8 cellular contexts compared by ENCODE assay signal in the genomic region with DNA sequence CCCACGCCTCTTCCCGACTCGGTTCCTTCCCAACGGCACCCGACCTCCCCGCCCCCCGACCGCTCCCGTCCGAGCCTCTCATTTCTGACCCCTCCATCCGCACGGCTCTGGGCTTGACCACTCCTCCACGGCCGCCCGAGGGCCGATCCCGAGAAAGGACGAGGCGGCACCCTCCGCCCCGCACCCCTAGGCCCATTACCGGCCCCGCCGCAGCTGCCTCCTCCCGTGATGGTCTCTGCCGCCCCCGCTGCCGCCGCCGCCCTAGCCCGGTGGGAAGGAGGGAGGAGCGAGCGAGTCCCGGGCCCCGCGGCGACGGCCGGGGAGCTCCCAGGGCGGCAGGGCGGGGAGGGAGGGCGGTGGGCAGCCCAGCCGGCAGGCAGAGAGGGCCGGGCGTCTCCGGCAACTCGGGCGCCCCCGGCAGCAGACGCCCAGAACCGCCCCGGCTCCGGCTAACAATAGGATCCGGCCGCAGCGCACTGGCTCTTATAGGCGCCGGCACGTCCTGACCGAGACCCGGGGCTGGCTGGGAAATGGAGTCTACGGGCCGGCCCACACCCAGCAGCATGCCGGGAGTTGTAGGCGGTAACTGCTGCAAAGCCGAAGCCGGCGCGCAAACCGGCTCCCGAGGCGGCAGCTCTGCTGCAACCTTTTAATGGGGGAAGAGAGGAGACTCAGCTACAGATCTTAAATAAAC.
DNase-seq lines count a peak whose midpoint lies in the region; FAIRE-seq and TF ChIP-seq lines count a peak whose summit lies in the region.

A gene with protein sequence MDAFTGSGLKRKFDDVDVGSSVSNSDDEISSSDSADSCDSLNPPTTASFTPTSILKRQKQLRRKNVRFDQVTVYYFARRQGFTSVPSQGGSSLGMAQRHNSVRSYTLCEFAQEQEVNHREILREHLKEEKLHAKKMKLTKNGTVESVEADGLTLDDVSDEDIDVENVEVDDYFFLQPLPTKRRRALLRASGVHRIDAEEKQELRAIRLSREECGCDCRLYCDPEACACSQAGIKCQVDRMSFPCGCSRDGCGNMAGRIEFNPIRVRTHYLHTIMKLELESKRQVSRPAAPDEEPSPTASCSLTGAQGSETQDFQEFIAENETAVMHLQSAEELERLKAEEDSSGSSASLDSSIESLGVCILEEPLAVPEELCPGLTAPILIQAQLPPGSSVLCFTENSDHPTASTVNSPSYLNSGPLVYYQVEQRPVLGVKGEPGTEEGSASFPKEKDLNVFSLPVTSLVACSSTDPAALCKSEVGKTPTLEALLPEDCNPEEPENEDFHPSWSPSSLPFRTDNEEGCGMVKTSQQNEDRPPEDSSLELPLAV (minus strand): TSS at position 457 of the 694 bp plus-strand sequence. CDS start 7,035 bp downstream, outside the sequence.

- H3K4me3 ChIP-seq in Loucy (ENCODE audit: low read length, poor library complexity, severe bottlenecking) (peak within 1 kb of the TSS; percentile 99), fibroblast of pulmonary artery (replicated peaks; ENCODE audit: low read depth, low read length) (peak within 1 kb of the TSS; percentile 90)

- peaks cover 30% of the 10 kb centered on the region for H3K4me1 ChIP-seq in Loucy (ENCODE audit: insufficient read depth, low read length, poor library complexity, severe bottlenecking)

- peaks cover 36% of the 10 kb centered on the region for H3K4me1 Mint-ChIP-seq in nephron
- H3K4me1 Mint-ChIP-seq in stimulated activated naive CD8-positive, alpha-beta T cell treated with anti-CD3 and anti-CD28 coated beads, Interleukin-15, Interleukin-2, amounts not matched to agents 100 ng/mL and 50 ng/mL, for 24 hours (ENCODE audit: low read depth), result peaks cover 45% of the 10 kb centered on the region

- FAIRE-seq in H54 (lab: Jason Lieb, UNC), result peak; percentile 30

- DNase-seq in ELF-1 (ENCODE audit: low read depth, low spot score) (peak; percentile 99), H54 (ENCODE audit: insufficient read length, low spot score) (peak; percentile 94), fibroblast of pulmonary artery (ENCODE audit: low read depth) (peak; percentile 97)
- peak; percentile 87 for DNase-seq in activated T-helper 9 cell treated with anti-CD3 and anti-CD28 coated beads, Interleukin-2, amount 50 U/mL, for 16 hours (ENCODE audit: low read depth)

- H3K27me3 Mint-ChIP-seq in nephron (ENCODE audit: low read depth), result no peaks in the 10 kb centered on the region
- no peaks in the 10 kb centered on the region for H3K27me3 Mint-ChIP-seq in stimulated activated naive CD8-positive, alpha-beta T cell treated with anti-CD3 and anti-CD28 coated beads, Interleukin-15, Interleukin-2, amounts not matched to agents 100 ng/mL and 50 ng/mL, for 24 hours

- peaks cover 24% of the 10 kb centered on the region for H4K20me1 ChIP-seq in Loucy (ENCODE audit: insufficient read depth, low read length, poor library complexity, severe bottlenecking)

- peak within 1 kb of the TSS; percentile 97 for H3K4me2 ChIP-seq in Loucy (ENCODE audit: low read depth, low read length, poor library complexity, severe bottlenecking)

- no peaks in the 10 kb centered on the region for H3K9me3 Mint-ChIP-seq in nephron
- H3K9me3 Mint-ChIP-seq in stimulated activated naive CD8-positive, alpha-beta T cell treated with anti-CD3 and anti-CD28 coated beads, Interleukin-15, Interleukin-2, amounts not matched to agents 100 ng/mL and 50 ng/mL, for 24 hours, result no peaks in the 10 kb centered on the region

- H3K36me3 Mint-ChIP-seq in nephron (ENCODE audit: low read depth), result peaks cover 20% of the 10 kb centered on the region
- peaks cover 6% of the 10 kb centered on the region for H3K36me3 Mint-ChIP-seq in stimulated activated naive CD8-positive, alpha-beta T cell treated with anti-CD3 and anti-CD28 coated beads, Interleukin-15, Interleukin-2, amounts not matched to agents 100 ng/mL and 50 ng/mL, for 24 hours (ENCODE audit: low read depth)

- H3K9me3 ChIP-seq in Loucy (ENCODE audit: insufficient read depth, low read depth, low read length), result no peaks in the 10 kb centered on the region

- H3K27ac Mint-ChIP-seq in nephron, result peak within 1 kb of the TSS; percentile 85 to 98 (median 97)
- peak within 1 kb of the TSS; percentile 92 for H3K27ac Mint-ChIP-seq in stimulated activated naive CD8-positive, alpha-beta T cell treated with anti-CD3 and anti-CD28 coated beads, Interleukin-15, Interleukin-2, amounts not matched to agents 100 ng/mL and 50 ng/mL, for 24 hours

- H3K27me3 ChIP-seq in Loucy (ENCODE audit: insufficient read depth, low read length, poor library complexity, severe bottlenecking), result peaks cover 5% of the 10 kb centered on the region

- H2AFZ ChIP-seq in Loucy (ENCODE audit: low read length), result peak within 1 kb of the TSS; percentile 99

- H3K79me2 ChIP-seq in Loucy (ENCODE audit: insufficient read depth, low read length), result peaks cover 38% of the 10 kb centered on the region

- TF ChIP-seq CTCF in Loucy (conservative IDR thresholded peaks at IDR 0.05; ENCODE audit: low read length) (no peak), fibroblast of pulmonary artery (IDR thresholded peaks at IDR 0.05; ENCODE audit: low read length, missing control alignments) (no peak), nephron (IDR thresholded peaks at IDR 0.05; ENCODE audit: unreplicated experiment in 3 of 3) (no peak)

- no peaks in the 10 kb centered on the region for H3K36me3 ChIP-seq in Loucy (ENCODE audit: insufficient read depth, low read length)

- TF ChIP-seq POLR2A in H54 (IDR thresholded peaks at IDR 0.05; ENCODE audit: low read depth, low read length) (peak; percentile 98), Raji (IDR thresholded peaks at IDR 0.05; ENCODE audit: insufficient read depth, low read depth, low read length) (peak; percentile 97)

- H3F3A ChIP-seq in Loucy (ENCODE audit: low read depth), result peaks cover under 1% of the 10 kb centered on the region; the same call in 1 of the 2 replicates

- peak within 1 kb of the TSS; percentile 99 for H3K9ac ChIP-seq in Loucy (ENCODE audit: low read depth, low read length, poor library complexity, severe bottlenecking)

- peak within 1 kb of the TSS; percentile 89 to 97 (median 95) for H3K4me3 Mint-ChIP-seq in nephron
- peak within 1 kb of the TSS; percentile 93 for H3K4me3 Mint-ChIP-seq in stimulated activated naive CD8-positive, alpha-beta T cell treated with anti-CD3 and anti-CD28 coated beads, Interleukin-15, Interleukin-2, amounts not matched to agents 100 ng/mL and 50 ng/mL, for 24 hours

- H3K9me2 ChIP-seq in Loucy (replicated peaks; ENCODE audit: low read depth, low read length), result no peaks in the 10 kb centered on the region

Comparison
In these comparisons a context has a peak if more than half of its experiments do, and no peak if none do; other contexts are left out.
1. Peak in every context shown above with its lines: DNase-seq and H3K4me3 ChIP-seq.